Comparison of ENCODE assay signal across 17 cellular contexts in genomic region chr9:91185193-91185886, GRCh38.
DNase-seq lines count a peak whose midpoint lies in the region; ATAC-seq and TF ChIP-seq lines count a peak whose summit lies in the region.
"Had no signal": no experiment of that assay in that cellular context is flagged by ENCODE, and none has a peak within 500 bp of the region (broad histone marks: within the 10 kb centered on the region; RNA-seq: fewer than 3 reads in every experiment).

No MANE protein-coding gene starts in this region.

- H3K27ac ChIP-seq in sigmoid colon (no peak overlapping the region), esophagus squamous epithelium (no peak overlapping the region)

- H3K36me3 Mint-ChIP-seq in chondrocyte (ENCODE audit: low read depth), result peaks cover 4% of the 10 kb centered on the region

- no peaks in the 10 kb centered on the region for H3K36me3 ChIP-seq in sigmoid colon
- no peaks in the 10 kb centered on the region for H3K36me3 ChIP-seq in esophagus squamous epithelium
- H3K36me3 ChIP-seq: HAP-1 had no signal

- no peak overlapping the region for H3K27ac Mint-ChIP-seq in chondrocyte (ENCODE audit: unreplicated experiment)

- peaks cover 5% of the 10 kb centered on the region for H3K9me3 Mint-ChIP-seq in chondrocyte (ENCODE audit: low read depth)

- TF ChIP-seq CTCF in NB4 (IDR thresholded peaks at IDR 0.05; ENCODE audit: low read depth, low read length), result no peak
- TF ChIP-seq CTCF in chondrocyte (IDR thresholded peaks at IDR 0.05), result no peak
- no peak for TF ChIP-seq CTCF in sigmoid colon (IDR thresholded peaks at IDR 0.05)
- no peak for TF ChIP-seq CTCF in esophagus squamous epithelium (IDR thresholded peaks at IDR 0.05)

- no peaks in the 10 kb centered on the region for H3K27me3 ChIP-seq in sigmoid colon
- H3K27me3 ChIP-seq in esophagus squamous epithelium, result no peaks in the 10 kb centered on the region

- peaks cover 17% of the 10 kb centered on the region for H3K4me1 Mint-ChIP-seq in chondrocyte (ENCODE audit: low read depth)

- TF ChIP-seq POLR2A in NB4 (IDR thresholded peaks at IDR 0.05; ENCODE audit: extremely low read depth, insufficient read length) (no peak), sigmoid colon (IDR thresholded peaks at IDR 0.05) (no peak), esophagus squamous epithelium (IDR thresholded peaks at IDR 0.05) (no peak)

- peak; percentile 2 for DNase-seq in activated CD4-positive, alpha-beta T cell treated with anti-CD3 and anti-CD28 coated beads for 48 hours
- no peak for DNase-seq in activated CD4-positive, alpha-beta T cell treated with anti-CD3 and anti-CD28 coated beads, Interleukin-2, amount 50 U/mL, for 48 hours
- DNase-seq in NB4 (ENCODE audit: low read depth) (peak; percentile 15), chondrocyte (ENCODE audit: low spot score) (peak; percentile 32), sigmoid colon (peak; percentile 40), NCI-H2171 treated with DMSO at 0.1 percent for 48 hours (lab: John Stamatoyannopoulos, UW) (no peak), esophagus squamous epithelium (lab: John Stamatoyannopoulos, UW) (no peak)
- DNase-seq: COR-L47, DMS79, Kasumi-1, NCI-H345, NCI-H526 treated with DMSO at 0.1 percent for 48 hours had no signal

- no peaks in the 10 kb centered on the region for H3K27me3 Mint-ChIP-seq in chondrocyte (ENCODE audit: low read depth)

- H3K4me3 ChIP-seq in NB4 (ENCODE audit: low read depth, low read length) (no peak overlapping the region), sigmoid colon (no peak overlapping the region), esophagus squamous epithelium (no peak overlapping the region)
- H3K4me3 ChIP-seq: A549, GM12878, HAP-1 had no signal

- WGBS in sigmoid colon, 2 donors, result 90 to 91% methylated on average over 10 of the region's 10 CpGs
- 90 to 91% methylated on average over 4 to 9 of the region's 10 CpGs for WGBS in esophagus squamous epithelium, 2 donors

- no peaks in the 10 kb centered on the region for H3K9me3 ChIP-seq in sigmoid colon
- H3K9me3 ChIP-seq in esophagus squamous epithelium, result no peaks in the 10 kb centered on the region
- H3K9me3 ChIP-seq: HAP-1 had no signal

- no peak for TF ChIP-seq EP300 in sigmoid colon (IDR thresholded peaks at IDR 0.05)

- no peak overlapping the region for H3K4me3 Mint-ChIP-seq in chondrocyte (ENCODE audit: unreplicated experiment)
- H3K4me3 Mint-ChIP-seq: CD14-positive monocyte had no signal

- intact Hi-C loops in sigmoid colon (cut with DNase I), result loop anchor here (5.0 kb wide), 1 partner anchor 268 kb away; no protein-coding TSS in a partner anchor
- intact Hi-C loops in esophagus squamous epithelium (cut with DNase I), result no loop called here

- ATAC-seq in HG02759 (IDR thresholded peaks at IDR 0.05; ENCODE audit: unreplicated experiment), result no peak
- ATAC-seq: A549, GM12878 had no signal

- peaks cover 0 to 10% (median 5%) of the 10 kb centered on the region in 4 donors for H3K4me1 ChIP-seq in sigmoid colon
- peaks cover 0 to 45% (median 22%) of the 10 kb centered on the region in 3 donors for H3K4me1 ChIP-seq in esophagus squamous epithelium
- H3K4me1 ChIP-seq: HAP-1 had no signal

Comparison
In these comparisons a context has a peak if more than half of its experiments do, and no peak if none do; other contexts are left out.
1. DNase-seq: peak in activated CD4-positive, alpha-beta T cell treated with anti-CD3 and anti-CD28 coated beads for 48 hours (single experiment), NB4 (single experiment), chondrocyte (single experiment) and sigmoid colon (single experiment); none in activated CD4-positive, alpha-beta T cell treated with anti-CD3 and anti-CD28 coated beads, Interleukin-2, amount 50 U/mL, for 48 hours (0 of 2), NCI-H2171 treated with DMSO at 0.1 percent for 48 hours (single experiment) and esophagus squamous epithelium (single experiment).